8 cellular contexts compared by ENCODE assay signal in genomic region chr2:23384551-23385349, GRCh38. TPM values are rescaled to one million over a fixed set of nuclear protein-coding genes. Genes with fewer than 3 reads are reported as not detected.
A peak's percentile ranks its signal among the peaks of the same experiment; 100 is the strongest.
DNase-seq lines count a peak whose midpoint lies in the region; ATAC-seq, FAIRE-seq and TF ChIP-seq lines count a peak whose summit lies in the region.

Gene KLHL29, plus strand, starts transcription at chr2:23385179. Its CDS starts 177,018 bp downstream, at chr2:23562197.

- H3K27ac ChIP-seq in astrocyte (ENCODE audit: low read depth, low read length) (no peak within 1 kb of the TSS), sigmoid colon (peak within 1 kb of the TSS; percentile 91 to 98 (median 96))

- H3K27ac Mint-ChIP-seq in T-helper 17 cell (no peak within 1 kb of the TSS), astrocyte (ENCODE audit: unreplicated experiment) (peak within 1 kb of the TSS; percentile 80)

- ATAC-seq in GM21528 (IDR thresholded peaks at IDR 0.05; ENCODE audit: low FRiP score, unreplicated experiment) = peak; percentile 73
- peak; percentile 84 for ATAC-seq in T-helper 17 cell

- H3K9me3 Mint-ChIP-seq in astrocyte (ENCODE audit: unreplicated experiment) = no peaks in the 10 kb centered on the region

- peak within 1 kb of the TSS; percentile 97 for H3K4me2 ChIP-seq in astrocyte (ENCODE audit: low read length)

- H3K36me3 Mint-ChIP-seq in T-helper 17 cell (ENCODE audit: low read depth) (peaks cover 5% of the 10 kb centered on the region), astrocyte (ENCODE audit: low read depth, unreplicated experiment) (no peaks in the 10 kb centered on the region)

- H3K27me3 ChIP-seq in astrocyte (ENCODE audit: insufficient read depth, low read length) = peaks cover 29% of the 10 kb centered on the region
- no peaks in the 10 kb centered on the region for H3K27me3 ChIP-seq in sigmoid colon

- H3K4me1 ChIP-seq in astrocyte (ENCODE audit: insufficient read depth, low read length) (peaks cover 26% of the 10 kb centered on the region), sigmoid colon (peaks cover 0 to 21% (median 11%) of the 10 kb centered on the region in 4 donors)

- H3K79me2 ChIP-seq in astrocyte (ENCODE audit: insufficient read depth, low read length) = no peaks in the 10 kb centered on the region

- H3K4me1 Mint-ChIP-seq in T-helper 17 cell (peaks cover 18% of the 10 kb centered on the region), astrocyte (ENCODE audit: low read depth, unreplicated experiment) (peaks cover 13% of the 10 kb centered on the region)

- H3K27me3 Mint-ChIP-seq in T-helper 17 cell = peaks cover 47% of the 10 kb centered on the region
- peaks cover 46% of the 10 kb centered on the region for H3K27me3 Mint-ChIP-seq in astrocyte (ENCODE audit: low read depth, unreplicated experiment)

- H2AFZ ChIP-seq in astrocyte (ENCODE audit: low read depth, low read length) = peak within 1 kb of the TSS; percentile 87

- DNase-seq in EL (peak; percentile 74), HuH-7 (ENCODE audit: low spot score) (peak; percentile 92), T-helper 17 cell (peak in 2 of 3 donors; percentile 26 to 39), astrocyte (ENCODE audit: low read depth) (peak; percentile 41), hypothalamus (lab: John Stamatoyannopoulos, UW) (peak in 42 of 51 donors; percentile 9 to 80 (median 62)), sigmoid colon (peak; percentile 95), DMS114 treated with DMSO at 0.1 percent for 48 hours (lab: John Stamatoyannopoulos, UW; ENCODE audit: unreplicated experiment) (no peak)

- peak within 1 kb of the TSS; percentile 93 for H3K4me3 Mint-ChIP-seq in T-helper 17 cell
- peak within 1 kb of the TSS; percentile 81 for H3K4me3 Mint-ChIP-seq in astrocyte (ENCODE audit: unreplicated experiment)

- intact Hi-C loops in sigmoid colon (cut with DNase I) = loop anchor here (1.0 to 10.0 kb wide), 5 partner anchors 68 to 540 kb away; partner anchors contain the start of gene ATAD2B

- H3K36me3 ChIP-seq in astrocyte (ENCODE audit: insufficient read depth, low read length) (no peaks in the 10 kb centered on the region), sigmoid colon (no peaks in the 10 kb centered on the region)

- H3K4me3 ChIP-seq in astrocyte (ENCODE audit: insufficient read depth, low read depth, low read length) = peak within 1 kb of the TSS; percentile 60
- peak within 1 kb of the TSS; percentile 75 to 94 (median 88) for H3K4me3 ChIP-seq in sigmoid colon

- WGBS in sigmoid colon, 2 donors = 2 to 6% methylated on average over 92 of the region's 92 CpGs

- TF ChIP-seq CTCF in astrocyte (IDR thresholded peaks at IDR 0.05; ENCODE audit: insufficient read depth, low read depth, low read length) (no peak), sigmoid colon (IDR thresholded peaks at IDR 0.05) (no peak)

- peaks cover 16% of the 10 kb centered on the region for H4K20me1 ChIP-seq in astrocyte (ENCODE audit: insufficient read depth, low read length)

- TF ChIP-seq POLR2A in sigmoid colon (IDR thresholded peaks at IDR 0.05) = no peak

- no peaks in the 10 kb centered on the region for H3K9me3 ChIP-seq in T-helper 17 cell (ENCODE audit: control insufficient read depth, low read length, poor library complexity, severe bottlenecking)
- H3K9me3 ChIP-seq in astrocyte (ENCODE audit: insufficient read depth, low read depth, low read length) = no peaks in the 10 kb centered on the region
- H3K9me3 ChIP-seq in sigmoid colon = no peaks in the 10 kb centered on the region

- no peak for TF ChIP-seq EP300 in sigmoid colon (IDR thresholded peaks at IDR 0.05)

- peak within 1 kb of the TSS; percentile 70 for H3K9ac ChIP-seq in astrocyte (ENCODE audit: low read length)

- no peak for FAIRE-seq in astrocyte (lab: Jason Lieb, UNC)

RNA-seq across cellular contexts. Expression of gene KLHL29, which starts in this region (rescaled TPM):
- total RNA-seq in T-helper 17 cell = 1 to 10 TPM in 1 of 2 donors, under 1 TPM in 1; 0.42 to 1.1 TPM
- 4.8 and 5.5 TPM in 2 replicates for total RNA-seq in astrocyte
- total RNA-seq in sigmoid colon = 10 to 100 TPM in 2 of 4 donors, 1 to 10 TPM in 2; 6.3 to 25.5 (median 13.9) TPM
- polyA plus RNA-seq in sigmoid colon = 1 to 10 TPM in 1 of 3 donors, under 1 TPM in 2; 0.46 to 3.8 (median 0.60) TPM
